Comparison of ENCODE assay signal across 19 cellular contexts in the genomic region with DNA sequence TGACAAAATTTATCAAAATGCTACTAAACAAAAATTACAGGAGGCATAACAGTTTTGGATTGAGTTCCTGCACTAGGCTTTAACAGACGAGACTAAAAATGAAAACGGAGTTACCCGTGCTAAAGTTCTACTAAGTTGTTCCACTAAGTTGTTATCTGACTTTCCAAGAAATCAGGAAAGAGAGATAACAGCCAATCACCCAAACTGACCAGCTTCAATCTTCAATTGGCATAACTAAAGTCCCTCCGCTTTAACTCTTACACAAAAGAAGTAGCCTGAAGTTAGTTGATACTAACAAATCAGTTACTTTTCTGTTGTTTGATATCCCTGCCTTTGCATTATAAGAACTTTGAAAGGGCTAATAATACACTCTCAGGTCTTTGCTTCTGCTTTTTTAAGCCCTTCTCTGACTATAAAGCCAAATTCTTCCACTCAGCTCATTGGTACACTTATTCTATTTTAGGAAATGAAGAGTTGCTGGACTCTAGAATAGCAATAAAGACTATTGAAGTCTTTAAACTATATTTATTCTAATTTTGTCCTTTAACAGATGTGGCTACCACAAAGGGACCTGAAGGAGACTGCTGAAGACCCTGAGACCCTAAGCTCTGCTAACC.
"Had no signal": no experiment of that assay in that cellular context is flagged by ENCODE, and none has a peak within 500 bp of the region (broad histone marks: within the 10 kb centered on the region; RNA-seq: fewer than 3 reads in every experiment).

No MANE protein-coding gene starts in this region.

- H3K4me1 Mint-ChIP-seq: neural crest cell had no signal

- H3K4me3 Mint-ChIP-seq: activated naive CD8-positive, alpha-beta T cell treated with anti-CD3 and anti-CD28 coated beads for 36 hours; neural crest cell; stimulated activated naive CD8-positive, alpha-beta T cell treated with anti-CD3 and anti-CD28 coated beads, Interleukin-15, Interleukin-2, amounts not matched to agents 100 ng/mL and 50 ng/mL, for 24 hours had no signal

- H3K9me3 Mint-ChIP-seq: activated naive CD8-positive, alpha-beta T cell treated with anti-CD3 and anti-CD28 coated beads for 36 hours; stimulated activated naive CD8-positive, alpha-beta T cell treated with anti-CD3 and anti-CD28 coated beads, Interleukin-15, Interleukin-2, amounts not matched to agents 100 ng/mL and 50 ng/mL, for 24 hours had no signal

- ATAC-seq: heart right ventricle had no signal

- DNase-seq: activated CD4-positive, alpha-beta T cell treated with anti-CD3 and anti-CD28 coated beads, Interleukin-2, amount 50 U/mL, for 4 hours; activated naive CD4-positive, alpha-beta T cell; activated naive CD8-positive, alpha-beta T cell treated with anti-CD3 and anti-CD28 coated beads for 36 hours; activated T-cell treated with anti-CD3 and anti-CD28 coated beads for 4 hours; amniotic stem cell; dermis blood vessel endothelial cell; effector memory CD4-positive, alpha-beta T cell; esophagus squamous epithelium; heart right ventricle; left lung; mammary epithelial cell; stimulated activated CD4-positive, alpha-beta T cell treated with anti-CD3 and anti-CD28 coated beads, Interleukin-12 subunit alpha, Interleukin-12 subunit beta, amount 100 ng/mL, for 4 hours; stimulated activated CD4-positive, alpha-beta T cell treated with anti-CD3 and anti-CD28 coated beads, Interleukin-1b, Interleukin-23, amount 100 ng/mL, for 48 hours; stimulated activated CD8-positive, alpha-beta memory T cell treated with anti-CD3 and anti-CD28 coated beads, Interleukin-4, amount 100 ng/mL, for 48 hours; T1000; trophoblast cell; WERI-Rb-1 had no signal

- H3K36me3 Mint-ChIP-seq: activated naive CD8-positive, alpha-beta T cell treated with anti-CD3 and anti-CD28 coated beads for 36 hours had no signal

- H3K27ac Mint-ChIP-seq: activated naive CD8-positive, alpha-beta T cell treated with anti-CD3 and anti-CD28 coated beads for 36 hours; stimulated activated naive CD8-positive, alpha-beta T cell treated with anti-CD3 and anti-CD28 coated beads, Interleukin-15, Interleukin-2, amounts not matched to agents 100 ng/mL and 50 ng/mL, for 24 hours had no signal
